9 cellular contexts compared by ENCODE assay signal in genomic region chr2:46329803-46330775, GRCh38. TPM values are rescaled to one million over a fixed set of nuclear protein-coding genes. Genes with fewer than 3 reads are reported as not detected.
DNase-seq lines count a peak whose midpoint lies in the region; ATAC-seq, FAIRE-seq and TF ChIP-seq lines count a peak whose summit lies in the region.
"Had no signal": no experiment of that assay in that cellular context is flagged by ENCODE, and none has a peak within 500 bp of the region (broad histone marks: within the 10 kb centered on the region; RNA-seq: fewer than 3 reads in every experiment).

No MANE protein-coding gene starts in this region.

- H3K4me1 ChIP-seq in esophagus (ENCODE audit: control insufficient read depth in 2 of 2, insufficient read depth in 2 of 2, low read length in 1 of 2) (peaks cover 5 to 33% of the 10 kb centered on the region in 2 donors), pancreas (peaks cover 73 to 93% (median 82%) of the 10 kb centered on the region in 3 donors), thyroid gland (peaks cover 49 to 87% of the 10 kb centered on the region in 2 donors)

- FAIRE-seq in pancreas (lab: Jason Lieb, UNC), result no peak

- peak; percentile 10 to 39 (median 24) for ATAC-seq in pancreas

- no peak for TF ChIP-seq POLR2A in thyroid gland (IDR thresholded peaks at IDR 0.05)

- TF ChIP-seq CTCF in pancreas (IDR thresholded peaks at IDR 0.05), result no peak
- TF ChIP-seq CTCF in thyroid gland (IDR thresholded peaks at IDR 0.05), result no peak

- DNase-seq in COLO829 (ENCODE audit: low spot score), result peak; percentile 69
- DNase-seq in OCI-M1 (lab: John Stamatoyannopoulos, UW), result peak; percentile 34
- DNase-seq in pancreas, result no peak
- DNase-seq in NCI-H2107 (lab: John Stamatoyannopoulos, UW), result no peak
- no peak for DNase-seq in thyroid gland
- no peak for DNase-seq in cortex of kidney (lab: John Stamatoyannopoulos, UW)
- no peak for DNase-seq in NCI-H1092 (lab: John Stamatoyannopoulos, UW)
- DNase-seq: activated CD4-positive, alpha-beta T cell treated with anti-CD3 and anti-CD28 coated beads, Interleukin-2, amount 50 U/mL, for 1 hour had no signal

- H3K4me3 ChIP-seq in esophagus (ENCODE audit: low read depth in 1 of 2, low read length in 2 of 2) (no peak overlapping the region), pancreas (no peak overlapping the region), thyroid gland (replicated peaks in 1 of 3) (no peak overlapping the region)

- 48 to 53% methylated on average over 7 of the region's 7 CpGs for WGBS in esophagus, 2 donors
- WGBS in pancreas, 2 donors, result 19 to 25% methylated on average over 7 of the region's 7 CpGs
- 79 to 82% methylated on average over 7 of the region's 7 CpGs for WGBS in thyroid gland, 2 donors

- H3K27me3 ChIP-seq in esophagus (ENCODE audit: control insufficient read depth in 1 of 2, insufficient read depth in 2 of 2, low read length in 2 of 2) (no peaks in the 10 kb centered on the region), pancreas (no peaks in the 10 kb centered on the region), thyroid gland (no peaks in the 10 kb centered on the region)

- H3K27ac ChIP-seq in esophagus (ENCODE audit: low read depth in 2 of 2, low read length in 1 of 2) (peak overlapping the region; percentile 12 to 35), pancreas (peak overlapping the region; percentile 41 to 80 (median 56)), thyroid gland (peak overlapping the region in 1 of 3 donors; percentile 75)

- H3K9me3 ChIP-seq in esophagus (ENCODE audit: control insufficient read depth in 2 of 2, insufficient read depth in 1 of 2, low read depth in 1 of 2, low read length in 1 of 2) (no peaks in the 10 kb centered on the region), pancreas (no peaks in the 10 kb centered on the region), thyroid gland (no peaks in the 10 kb centered on the region)

- intact Hi-C loops in pancreas (cut with DNase I), result no loop called here
- intact Hi-C loops in thyroid gland (cut with DNase I), result no loop called here

- H3K36me3 ChIP-seq in esophagus (ENCODE audit: control insufficient read depth in 2 of 2, insufficient read depth in 2 of 2, low read length in 1 of 2) (no peaks in the 10 kb centered on the region), pancreas (no peaks in the 10 kb centered on the region), thyroid gland (no peaks in the 10 kb centered on the region)

RNA-seq across cellular contexts. Expression of gene EPAS1, which starts 32.9 kb away (rescaled TPM):
- polyA plus RNA-seq in esophagus (10 to 100 TPM; 24.7 to 47.4 TPM), pancreas (10 to 100 TPM; 35.6 to 69.1 TPM)
- total RNA-seq in pancreas (100 to 1,000 TPM in 2 of 6 donors, 10 to 100 TPM in 4; 61.8 to 165 (median 85.8) TPM), thyroid gland (100 to 1,000 TPM; 124 to 563 (median 182) TPM)

Comparison
In these comparisons a context has a peak if more than half of its experiments do, and no peak if none do; other contexts are left out.
1. DNase-seq: peak in COLO829 (single experiment) and OCI-M1 (single experiment); none in pancreas (0 of 6), NCI-H2107 (single experiment), thyroid gland (0 of 2), cortex of kidney (single experiment) and NCI-H1092 (single experiment).